In the genomic region with DNA sequence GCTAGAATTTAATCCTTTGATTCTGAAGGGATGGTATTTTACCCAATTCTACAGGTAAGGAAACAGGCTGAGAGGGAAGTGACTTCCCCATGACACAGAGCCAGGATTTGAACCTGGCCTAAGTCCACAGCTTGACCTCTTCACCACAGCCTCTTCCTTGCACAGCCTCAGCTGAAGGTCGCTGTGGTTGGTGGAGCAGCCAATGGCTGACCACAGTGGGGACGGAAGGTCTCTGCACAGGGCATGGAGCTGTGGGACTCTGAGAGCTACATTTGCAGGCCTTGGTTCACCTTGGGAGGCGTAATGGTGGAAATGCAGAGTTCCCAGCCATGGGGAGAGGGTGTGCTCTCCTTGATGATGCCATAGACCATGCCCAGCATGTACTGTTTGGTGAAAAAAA, we compare ENCODE assay signal across 20 cellular contexts.
"Had no signal": no experiment of that assay in that cellular context is flagged by ENCODE, and none has a peak within 500 bp of the region (broad histone marks: within the 10 kb centered on the region; RNA-seq: fewer than 3 reads in every experiment).

No MANE protein-coding gene starts in this region.

- H3K36me3 Mint-ChIP-seq: activated CD8-positive, alpha-beta memory T cell treated with anti-CD3 and anti-CD28 coated beads, Interleukin-2, amount 10 ng/mL, durations not matched to agents 7 days and 5 days; activated naive CD4-positive, alpha-beta T cell treated with anti-CD3 and anti-CD28 coated beads, Interleukin-2, amount 50 U/mL, for 24 hours had no signal

- H3K4me3 Mint-ChIP-seq: activated CD4-positive, alpha-beta T cell treated with anti-CD3 and anti-CD28 coated beads, Interleukin-2, amount 10 ng/mL, durations not matched to agents 24 days and 14 days; activated CD8-positive, alpha-beta memory T cell treated with anti-CD3 and anti-CD28 coated beads, Interleukin-2, amount 10 ng/mL, durations not matched to agents 7 days and 5 days; activated CD8-positive, alpha-beta T cell treated with anti-CD3 and anti-CD28 coated beads for 36 hours; activated naive CD4-positive, alpha-beta T cell treated with anti-CD3 and anti-CD28 coated beads, Interleukin-2, amount 50 U/mL, for 24 hours; central memory CD8-positive, alpha-beta T cell; nephron progenitor cell had no signal

- H3K27me3 Mint-ChIP-seq: activated CD4-positive, alpha-beta T cell treated with anti-CD3 and anti-CD28 coated beads, Interleukin-2, amount 10 ng/mL, durations not matched to agents 24 days and 14 days; activated CD8-positive, alpha-beta T cell treated with anti-CD3 and anti-CD28 coated beads for 36 hours; activated naive CD4-positive, alpha-beta T cell treated with anti-CD3 and anti-CD28 coated beads, Interleukin-2, amount 50 U/mL, for 24 hours had no signal

- H3K36me3 ChIP-seq: adrenal gland, breast epithelium, colonic mucosa, gastroesophageal sphincter, thoracic aorta, upper lobe of left lung had no signal

- H3K4me3 ChIP-seq: adrenal gland, breast epithelium, colonic mucosa, gastroesophageal sphincter, thoracic aorta, upper lobe of left lung had no signal

- DNase-seq: activated CD4-positive, alpha-beta T cell treated with anti-CD3 and anti-CD28 coated beads, Interleukin-2, amount 10 ng/mL, durations not matched to agents 24 days and 14 days; activated CD8-positive, alpha-beta memory T cell treated with anti-CD3 and anti-CD28 coated beads, Interleukin-2, amount 10 ng/mL, durations not matched to agents 7 days and 5 days; activated CD8-positive, alpha-beta T cell treated with anti-CD3 and anti-CD28 coated beads for 36 hours; activated gamma-delta T cell treated with Interleukin-2 at 50 U/mL for 16 hours; activated T-cell treated with anti-CD3 and anti-CD28 coated beads for 4 hours; adrenal gland; colonic mucosa; left ventricle myocardium superior; nephron progenitor cell; stimulated activated CD4-positive, alpha-beta T cell treated with anti-CD3 and anti-CD28 coated beads, Interleukin-4, amount 100 ng/mL, for 1 hour; stimulated activated naive CD4-positive, alpha-beta T cell; upper lobe of left lung had no signal

- H3K9me3 Mint-ChIP-seq: activated CD4-positive, alpha-beta T cell treated with anti-CD3 and anti-CD28 coated beads, Interleukin-2, amount 10 ng/mL, durations not matched to agents 24 days and 14 days; activated naive CD4-positive, alpha-beta T cell treated with anti-CD3 and anti-CD28 coated beads, Interleukin-2, amount 50 U/mL, for 24 hours; central memory CD8-positive, alpha-beta T cell; nephron progenitor cell had no signal

- H3K4me1 ChIP-seq: breast epithelium, colonic mucosa, gastroesophageal sphincter, upper lobe of left lung had no signal

- H3K27ac ChIP-seq: adrenal gland, breast epithelium, colonic mucosa, epithelial cell of prostate, gastroesophageal sphincter, thoracic aorta, upper lobe of left lung, VCaP had no signal

- H3K9me3 ChIP-seq: adrenal gland, breast epithelium, colonic mucosa, gastroesophageal sphincter, thoracic aorta, upper lobe of left lung had no signal

- H3K27ac Mint-ChIP-seq: activated CD4-positive, alpha-beta T cell treated with anti-CD3 and anti-CD28 coated beads, Interleukin-2, amount 10 ng/mL, durations not matched to agents 24 days and 14 days; activated CD8-positive, alpha-beta memory T cell treated with anti-CD3 and anti-CD28 coated beads, Interleukin-2, amount 10 ng/mL, durations not matched to agents 7 days and 5 days; activated CD8-positive, alpha-beta T cell treated with anti-CD3 and anti-CD28 coated beads for 36 hours; activated naive CD4-positive, alpha-beta T cell treated with anti-CD3 and anti-CD28 coated beads, Interleukin-2, amount 50 U/mL, for 24 hours; nephron progenitor cell had no signal

- H3K27me3 ChIP-seq: adrenal gland, breast epithelium, colonic mucosa, gastroesophageal sphincter, upper lobe of left lung had no signal

- ATAC-seq: activated CD4-positive, CD25-positive, alpha-beta regulatory T cell treated with anti-CD3 and anti-CD28 coated beads, Interleukin-2, amount 50 U/mL, for 24 hours; activated CD8-positive, alpha-beta memory T cell treated with anti-CD3 and anti-CD28 coated beads, Interleukin-2, amount 10 ng/mL, durations not matched to agents 7 days and 5 days; activated CD8-positive, alpha-beta T cell treated with anti-CD3 and anti-CD28 coated beads for 36 hours; gastroesophageal sphincter; left ventricle myocardium superior had no signal

- H3K4me1 Mint-ChIP-seq: activated naive CD4-positive, alpha-beta T cell treated with anti-CD3 and anti-CD28 coated beads, Interleukin-2, amount 50 U/mL, for 24 hours; central memory CD8-positive, alpha-beta T cell; nephron progenitor cell had no signal
